Comparison of ENCODE assay signal across 22 cellular contexts in genomic region chr5:72790188-72790587, GRCh38. TPM values are rescaled to one million over a fixed set of nuclear protein-coding genes. Genes with fewer than 3 reads are reported as not detected.
DNase-seq lines count a peak whose midpoint lies in the region; ATAC-seq and TF ChIP-seq lines count a peak whose summit lies in the region.
"Had no signal": no experiment of that assay in that cellular context is flagged by ENCODE, and none has a peak within 500 bp of the region (broad histone marks: within the 10 kb centered on the region; RNA-seq: fewer than 3 reads in every experiment).

No MANE protein-coding gene starts in this region.

- no peaks in the 10 kb centered on the region for H3K9me3 Mint-ChIP-seq in WTC11
- no peaks in the 10 kb centered on the region for H3K9me3 Mint-ChIP-seq in CD8-positive, alpha-beta memory T cell
- H3K9me3 Mint-ChIP-seq: activated CD4-positive, alpha-beta T cell treated with anti-CD3 and anti-CD28 coated beads, Interleukin-2, amount 10 ng/mL, durations not matched to agents 7 days and 5 days; activated naive CD8-positive, alpha-beta T cell treated with anti-CD3 and anti-CD28 coated beads for 36 hours; dendritic cell treated with granulocyte-macrophage colony-stimulating factor and Interleukin-4, amounts not matched to agents 40 ng/mL and 50 ng/mL, for 4 days; natural killer cell; stimulated activated naive CD8-positive, alpha-beta T cell treated with anti-CD3 and anti-CD28 coated beads, Interleukin-15, amount 100 ng/mL, for 72 hours; T-helper 1 cell treated with Interleukin-12 subunit alpha and Interleukin-12 subunit beta and Interleukin-4 antibody, amounts not matched to agents 30 μg/mL and 1 μg/mL, for 36 hours had no signal

- no peaks in the 10 kb centered on the region for H3K27me3 Mint-ChIP-seq in WTC11 (ENCODE audit: low read depth)
- H3K27me3 Mint-ChIP-seq in CD8-positive, alpha-beta memory T cell = peaks cover 4 to 36% of the 10 kb centered on the region in 2 donors

- no peak overlapping the region for H3K27ac ChIP-seq in CD8-positive, alpha-beta memory T cell (ENCODE audit: low read depth, low read length)
- H3K27ac ChIP-seq: brain microvascular endothelial cell, left lung, pancreas, right atrium auricular region, tibial nerve had no signal

- H3K27me3 ChIP-seq in CD8-positive, alpha-beta memory T cell (ENCODE audit: insufficient read depth, low read length, poor library complexity, severe bottlenecking) = no peaks in the 10 kb centered on the region
- H3K27me3 ChIP-seq: brain microvascular endothelial cell, left lung, pancreas, right atrium auricular region, tibial nerve had no signal

- DNase-seq in EL (peak; percentile 8), WTC11 (ENCODE audit: low spot score) (no peak), fibroblast of gingiva (ENCODE audit: low read depth) (peak; percentile 93), sciatic nerve (ENCODE audit: low spot score) (no peak), ecto neural progenitor cell (ENCODE audit: low spot score) (no peak), left cardiac atrium (no peak)
- DNase-seq in CD8-positive, alpha-beta memory T cell = no peak
- DNase-seq in activated CD4-positive, alpha-beta T cell treated with anti-CD3 and anti-CD28 coated beads, Interleukin-2, amount 50 U/mL, for 1 hour = no peak
- DNase-seq: activated CD4-positive, alpha-beta T cell treated with anti-CD3 and anti-CD28 coated beads, Interleukin-2, amount 10 ng/mL, durations not matched to agents 7 days and 5 days; activated naive CD8-positive, alpha-beta T cell treated with anti-CD3 and anti-CD28 coated beads for 36 hours; brain microvascular endothelial cell; DMS79 treated with DMSO at 0.1 percent for 48 hours; left lung; natural killer cell; NCI-H146; NCI-H526 treated with DMSO at 0.1 percent for 48 hours; pancreas; stimulated activated naive CD8-positive, alpha-beta T cell treated with anti-CD3 and anti-CD28 coated beads, Interleukin-15, amount 100 ng/mL, for 72 hours had no signal

- H3K9me3 ChIP-seq in CD8-positive, alpha-beta memory T cell (ENCODE audit: low read length) = no peaks in the 10 kb centered on the region
- H3K9me3 ChIP-seq: left lung, pancreas, right atrium auricular region, tibial nerve had no signal

- H3K36me3 ChIP-seq in CD8-positive, alpha-beta memory T cell (ENCODE audit: insufficient read depth, low read length) = no peaks in the 10 kb centered on the region
- H3K36me3 ChIP-seq: brain microvascular endothelial cell, left lung, pancreas, right atrium auricular region, tibial nerve had no signal

- ATAC-seq in WTC11 (no peak), sciatic nerve (peak; percentile 92), left cardiac atrium (no peak)
- ATAC-seq: left lung; natural killer cell; pancreas; stimulated activated naive CD8-positive, alpha-beta T cell treated with anti-CD3 and anti-CD28 coated beads, Interleukin-15, amount 100 ng/mL, for 72 hours had no signal

- TF ChIP-seq CTCF in WTC11 (IDR thresholded peaks at IDR 0.05) = no peak

- intact Hi-C loops in sciatic nerve (cut with DNase I) = no loop called here
- intact Hi-C loops in left cardiac atrium (cut with DNase I) = no loop called here

- no peak overlapping the region for H3K4me3 Mint-ChIP-seq in WTC11
- H3K4me3 Mint-ChIP-seq in CD8-positive, alpha-beta memory T cell = no peak overlapping the region
- H3K4me3 Mint-ChIP-seq: activated CD4-positive, alpha-beta T cell treated with anti-CD3 and anti-CD28 coated beads, Interleukin-2, amount 10 ng/mL, durations not matched to agents 7 days and 5 days; activated naive CD8-positive, alpha-beta T cell treated with anti-CD3 and anti-CD28 coated beads for 36 hours; dendritic cell treated with granulocyte-macrophage colony-stimulating factor and Interleukin-4, amounts not matched to agents 40 ng/mL and 50 ng/mL, for 4 days; natural killer cell; stimulated activated naive CD8-positive, alpha-beta T cell treated with anti-CD3 and anti-CD28 coated beads, Interleukin-15, amount 100 ng/mL, for 72 hours; T-helper 1 cell treated with Interleukin-12 subunit alpha and Interleukin-12 subunit beta and Interleukin-4 antibody, amounts not matched to agents 30 μg/mL and 1 μg/mL, for 36 hours had no signal

- POLR2A ChIA-PET in WTC11 (lab: Charles Lee) = no interaction called here
- POLR2A ChIA-PET in CD8-positive, alpha-beta memory T cell (lab: Charles Lee) = no interaction called here

- no peaks in the 10 kb centered on the region for H3K4me1 ChIP-seq in CD8-positive, alpha-beta memory T cell (ENCODE audit: insufficient read depth, low read length)
- H3K4me1 ChIP-seq: left lung, pancreas, right atrium auricular region had no signal

- CTCF ChIA-PET in WTC11 (lab: Charles Lee) = no interaction called here
- CTCF ChIA-PET in CD8-positive, alpha-beta memory T cell (lab: Charles Lee) = no interaction called here

- H3K4me3 ChIP-seq in CD8-positive, alpha-beta memory T cell (ENCODE audit: low read length) = no peak overlapping the region
- H3K4me3 ChIP-seq: left lung, pancreas, right atrium auricular region, tibial nerve had no signal

- H3K36me3 Mint-ChIP-seq in WTC11 = no peaks in the 10 kb centered on the region
- H3K36me3 Mint-ChIP-seq in CD8-positive, alpha-beta memory T cell = no peaks in the 10 kb centered on the region
- H3K36me3 Mint-ChIP-seq: activated naive CD8-positive, alpha-beta T cell treated with anti-CD3 and anti-CD28 coated beads for 36 hours; natural killer cell had no signal

- H3K27ac Mint-ChIP-seq in WTC11 = peak overlapping the region; percentile 6; the same call in 1 of the 2 replicates
- H3K27ac Mint-ChIP-seq in CD8-positive, alpha-beta memory T cell = no peak overlapping the region
- H3K27ac Mint-ChIP-seq: activated CD4-positive, alpha-beta T cell treated with anti-CD3 and anti-CD28 coated beads, Interleukin-2, amount 10 ng/mL, durations not matched to agents 7 days and 5 days; activated naive CD8-positive, alpha-beta T cell treated with anti-CD3 and anti-CD28 coated beads for 36 hours; dendritic cell treated with granulocyte-macrophage colony-stimulating factor and Interleukin-4, amounts not matched to agents 40 ng/mL and 50 ng/mL, for 4 days; natural killer cell; stimulated activated naive CD8-positive, alpha-beta T cell treated with anti-CD3 and anti-CD28 coated beads, Interleukin-15, amount 100 ng/mL, for 72 hours; T-helper 1 cell treated with Interleukin-12 subunit alpha and Interleukin-12 subunit beta and Interleukin-4 antibody, amounts not matched to agents 30 μg/mL and 1 μg/mL, for 36 hours had no signal

- H3K4me1 Mint-ChIP-seq in WTC11 = peaks cover 18% of the 10 kb centered on the region
- no peaks in the 10 kb centered on the region for H3K4me1 Mint-ChIP-seq in CD8-positive, alpha-beta memory T cell
- H3K4me1 Mint-ChIP-seq: activated CD4-positive, alpha-beta T cell treated with anti-CD3 and anti-CD28 coated beads, Interleukin-2, amount 10 ng/mL, durations not matched to agents 7 days and 5 days; activated naive CD8-positive, alpha-beta T cell treated with anti-CD3 and anti-CD28 coated beads for 36 hours; natural killer cell; stimulated activated naive CD8-positive, alpha-beta T cell treated with anti-CD3 and anti-CD28 coated beads, Interleukin-15, amount 100 ng/mL, for 72 hours had no signal

TF ChIP-seq in WTC11, 78 proteins besides CTCF, POLR2A, EP300 and RAD21 (continues in another document):
- TF ChIP-seq MYBL2 (CRISPR knock-in tag; IDR thresholded peaks at IDR 0.05) (no peak), ZNF219 (CRISPR knock-in tag; IDR thresholded peaks at IDR 0.05; ENCODE audit: borderline replicate concordance) (no peak), ARID4B (CRISPR knock-in tag; IDR thresholded peaks at IDR 0.05; ENCODE audit: borderline replicate concordance) (no peak), ZBTB43 (CRISPR knock-in tag; IDR thresholded peaks at IDR 0.05) (no peak)

RNA-seq across cellular contexts. Expression of gene TNPO1, which starts 26.3 kb away (rescaled TPM):
- total RNA-seq in WTC11 (2021) = 132 to 150 TPM (median 134 TPM) in 3 replicates
- 98.3 TPM for total RNA-seq in sciatic nerve
- total RNA-seq in left cardiac atrium = 10 to 100 TPM; 64.2 to 71.5 TPM
- 100 to 1,000 TPM; 134 to 137 TPM for total RNA-seq in CD8-positive, alpha-beta memory T cell
- 49.7 TPM for polyA plus RNA-seq in CD8-positive, alpha-beta memory T cell

Comparison
In these comparisons a context has a peak if more than half of its experiments do, and no peak if none do; other contexts are left out.
1. DNase-seq: peak in EL (single experiment) and fibroblast of gingiva (single experiment); none in WTC11 (single experiment), sciatic nerve (single experiment), ecto neural progenitor cell (single experiment), left cardiac atrium (single experiment), CD8-positive, alpha-beta memory T cell (0 of 5) and activated CD4-positive, alpha-beta T cell treated with anti-CD3 and anti-CD28 coated beads, Interleukin-2, amount 50 U/mL, for 1 hour (single experiment).